1 cellular context compared by ENCODE assay signal in the genomic region with DNA sequence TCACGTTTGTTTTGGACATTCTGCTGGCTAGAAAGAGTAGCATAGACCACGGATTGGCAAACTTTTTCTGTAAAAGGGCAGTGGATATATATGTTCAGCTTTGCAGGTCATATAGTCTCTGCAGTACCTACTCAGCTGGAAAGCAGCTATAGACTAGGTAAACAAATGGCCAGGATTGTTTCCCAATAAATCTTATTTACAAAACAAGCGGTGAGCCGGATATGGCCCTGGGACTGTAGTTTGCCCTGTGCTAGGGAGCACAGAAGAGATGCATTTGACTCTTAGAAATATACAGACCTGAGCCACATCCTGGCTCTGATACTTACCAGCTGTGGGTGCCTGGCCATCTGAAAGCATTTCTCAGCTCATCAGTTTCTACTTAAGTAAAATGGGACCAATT.
TF ChIP-seq lines count a peak whose summit lies in the region.

No MANE protein-coding gene starts in this region.

TF ChIP-seq in HepG2, 621 proteins besides CTCF, POLR2A, EP300 and RAD21 (continued from another document and continues in another):
- TF ChIP-seq ARID5B (CRISPR knock-in tag; IDR thresholded peaks at IDR 0.05) (peak; percentile 65; the same call in 1 of the 2 replicates), ZNF839 (CRISPR knock-in tag; IDR thresholded peaks at IDR 0.05; ENCODE audit: borderline replicate concordance) (no peak), AHDC1 (CRISPR knock-in tag; IDR thresholded peaks at IDR 0.05; ENCODE audit: borderline replicate concordance) (peak; percentile 67; the same call in 1 of the 2 replicates), SMAD3 (CRISPR knock-in tag; IDR thresholded peaks at IDR 0.05) (0 out of 2 replicates have a peak, but pooled peaks have one; percentile 58), MNT (IDR thresholded peaks at IDR 0.05) (no peak), ZNF44 (CRISPR knock-in tag; IDR thresholded peaks at IDR 0.05) (no peak), RFXANK (CRISPR knock-in tag; IDR thresholded peaks at IDR 0.05) (no peak), ZNF775 (CRISPR knock-in tag; IDR thresholded peaks at IDR 0.05; ENCODE audit: borderline replicate concordance) (no peak), FOXO4 (CRISPR knock-in tag; conservative IDR thresholded peaks at IDR 0.05) (no peak), GABPB1 (CRISPR knock-in tag; IDR thresholded peaks at IDR 0.05) (peak; percentile 44; the same call in 1 of the 2 replicates), NR2C2 (CRISPR knock-in tag; IDR thresholded peaks at IDR 0.05; ENCODE audit: borderline replicate concordance) (no peak), KMT2A (CRISPR knock-in tag; IDR thresholded peaks at IDR 0.05) (no peak), FOXM1 (CRISPR knock-in tag; IDR thresholded peaks at IDR 0.05) (no peak), FOSL2 (CRISPR knock-in tag; IDR thresholded peaks at IDR 0.05) (peak; percentile 48), HNRNPUL1 (IDR thresholded peaks at IDR 0.05; ENCODE audit: low read depth, low read length) (no peak), RNF219 (CRISPR knock-in tag; IDR thresholded peaks at IDR 0.05) (no peak), ZNF317 (CRISPR knock-in tag; IDR thresholded peaks at IDR 0.05) (no peak), SNAPC2 (CRISPR knock-in tag; IDR thresholded peaks at IDR 0.05) (no peak), ZNF670 (CRISPR knock-in tag; IDR thresholded peaks at IDR 0.05; ENCODE audit: borderline replicate concordance) (0 out of 2 replicates have a peak, but pooled peaks have one; percentile 41), MXD3 (CRISPR knock-in tag; IDR thresholded peaks at IDR 0.05) (no peak), ZNF710 (CRISPR knock-in tag; IDR thresholded peaks at IDR 0.05; ENCODE audit: borderline replicate concordance) (no peak), HOXD1 (CRISPR knock-in tag; IDR thresholded peaks at IDR 0.05) (no peak), SP140L (CRISPR knock-in tag; IDR thresholded peaks at IDR 0.05; ENCODE audit: borderline replicate concordance) (no peak), ZNF878 (CRISPR knock-in tag; IDR thresholded peaks at IDR 0.05) (0 out of 2 replicates have a peak, but pooled peaks have one; percentile 22), ARNT (IDR thresholded peaks at IDR 0.05) (no peak), ZBTB20 (CRISPR knock-in tag; IDR thresholded peaks at IDR 0.05; ENCODE audit: borderline replicate concordance, low read depth) (peak; percentile 33; the same call in 1 of the 2 replicates)
- TF ChIP-seq, protein P1, sequence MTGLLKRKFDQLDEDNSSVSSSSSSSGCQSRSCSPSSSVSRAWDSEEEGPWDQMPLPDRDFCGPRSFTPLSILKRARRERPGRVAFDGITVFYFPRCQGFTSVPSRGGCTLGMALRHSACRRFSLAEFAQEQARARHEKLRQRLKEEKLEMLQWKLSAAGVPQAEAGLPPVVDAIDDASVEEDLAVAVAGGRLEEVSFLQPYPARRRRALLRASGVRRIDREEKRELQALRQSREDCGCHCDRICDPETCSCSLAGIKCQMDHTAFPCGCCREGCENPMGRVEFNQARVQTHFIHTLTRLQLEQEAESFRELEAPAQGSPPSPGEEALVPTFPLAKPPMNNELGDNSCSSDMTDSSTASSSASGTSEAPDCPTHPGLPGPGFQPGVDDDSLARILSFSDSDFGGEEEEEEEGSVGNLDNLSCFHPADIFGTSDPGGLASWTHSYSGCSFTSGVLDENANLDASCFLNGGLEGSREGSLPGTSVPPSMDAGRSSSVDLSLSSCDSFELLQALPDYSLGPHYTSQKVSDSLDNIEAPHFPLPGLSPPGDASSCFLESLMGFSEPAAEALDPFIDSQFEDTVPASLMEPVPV (CRISPR knock-in tag; IDR thresholded peaks at IDR 0.05): no peak
- TF ChIP-seq, protein P2, sequence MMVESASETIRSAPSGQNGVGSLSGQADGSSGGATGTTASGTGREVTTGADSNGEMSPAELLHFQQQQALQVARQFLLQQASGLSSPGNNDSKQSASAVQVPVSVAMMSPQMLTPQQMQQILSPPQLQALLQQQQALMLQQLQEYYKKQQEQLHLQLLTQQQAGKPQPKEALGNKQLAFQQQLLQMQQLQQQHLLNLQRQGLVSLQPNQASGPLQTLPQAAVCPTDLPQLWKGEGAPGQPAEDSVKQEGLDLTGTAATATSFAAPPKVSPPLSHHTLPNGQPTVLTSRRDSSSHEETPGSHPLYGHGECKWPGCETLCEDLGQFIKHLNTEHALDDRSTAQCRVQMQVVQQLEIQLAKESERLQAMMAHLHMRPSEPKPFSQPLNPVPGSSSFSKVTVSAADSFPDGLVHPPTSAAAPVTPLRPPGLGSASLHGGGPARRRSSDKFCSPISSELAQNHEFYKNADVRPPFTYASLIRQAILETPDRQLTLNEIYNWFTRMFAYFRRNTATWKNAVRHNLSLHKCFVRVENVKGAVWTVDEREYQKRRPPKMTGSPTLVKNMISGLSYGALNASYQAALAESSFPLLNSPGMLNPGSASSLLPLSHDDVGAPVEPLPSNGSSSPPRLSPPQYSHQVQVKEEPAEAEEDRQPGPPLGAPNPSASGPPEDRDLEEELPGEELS (CRISPR knock-in tag; IDR thresholded peaks at IDR 0.05): peak; percentile 38; the same call in 1 of the 2 replicates
- TF ChIP-seq, protein P3, sequence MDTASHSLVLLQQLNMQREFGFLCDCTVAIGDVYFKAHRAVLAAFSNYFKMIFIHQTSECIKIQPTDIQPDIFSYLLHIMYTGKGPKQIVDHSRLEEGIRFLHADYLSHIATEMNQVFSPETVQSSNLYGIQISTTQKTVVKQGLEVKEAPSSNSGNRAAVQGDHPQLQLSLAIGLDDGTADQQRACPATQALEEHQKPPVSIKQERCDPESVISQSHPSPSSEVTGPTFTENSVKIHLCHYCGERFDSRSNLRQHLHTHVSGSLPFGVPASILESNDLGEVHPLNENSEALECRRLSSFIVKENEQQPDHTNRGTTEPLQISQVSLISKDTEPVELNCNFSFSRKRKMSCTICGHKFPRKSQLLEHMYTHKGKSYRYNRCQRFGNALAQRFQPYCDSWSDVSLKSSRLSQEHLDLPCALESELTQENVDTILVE (CRISPR knock-in tag; IDR thresholded peaks at IDR 0.05): no peak
